In the genomic region with DNA sequence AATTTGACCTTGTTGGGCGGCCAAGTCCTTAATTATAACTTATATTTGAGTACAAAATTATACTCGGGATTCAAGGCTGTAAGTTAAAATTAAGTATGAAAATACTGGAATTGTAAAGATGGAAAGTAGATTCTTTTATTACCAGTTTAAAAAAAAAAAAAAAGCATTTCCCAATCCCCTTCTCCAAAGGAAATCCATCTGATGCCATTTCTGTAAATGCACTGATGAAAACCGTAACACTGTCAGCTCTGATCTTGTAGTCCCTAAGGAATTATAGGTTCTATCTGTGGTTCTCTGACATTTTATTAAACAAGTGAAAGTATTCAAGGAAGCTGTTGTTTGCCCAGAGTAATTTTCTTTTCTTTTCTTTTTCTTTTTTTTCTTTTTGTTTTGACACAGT, we compare ENCODE assay signal across 8 cellular contexts. TPM values are rescaled to one million over a fixed set of nuclear protein-coding genes. Genes with fewer than 3 reads are reported as not detected.
DNase-seq lines count a peak whose midpoint lies in the region; ATAC-seq and TF ChIP-seq lines count a peak whose summit lies in the region.

No MANE protein-coding gene starts in this region.

- no peaks in the 10 kb centered on the region for H3K27me3 ChIP-seq in PC-9 (ENCODE audit: insufficient read depth, low read depth)

- H3K27ac ChIP-seq in PC-9 = no peak overlapping the region

- H3K9me3 Mint-ChIP-seq in progenitor cell of endocrine pancreas (ENCODE audit: low read depth) = no peaks in the 10 kb centered on the region

- DNase-seq in EH (ENCODE audit: low read depth) (peak; percentile 18), PC-9 (no peak), epithelial cell of proximal tubule (ENCODE audit: low read depth) (no peak), progenitor cell of endocrine pancreas (ENCODE audit: low spot score, unreplicated experiment) (no peak), DMS 273 treated with DMSO at 0.1 percent for 48 hours (lab: John Stamatoyannopoulos, UW) (no peak)

- no peaks in the 10 kb centered on the region for H4K20me1 ChIP-seq in PC-9 (ENCODE audit: insufficient read depth)

- H3K4me2 ChIP-seq in PC-9 = peak overlapping the region; percentile 66; the same call in 1 of the 2 replicates

- no peaks in the 10 kb centered on the region for H3K9me2 ChIP-seq in PC-9 (ENCODE audit: insufficient read depth)

- H3K4me1 ChIP-seq in PC-9 (replicated peaks; ENCODE audit: insufficient read depth) = no peaks in the 10 kb centered on the region

- no peaks in the 10 kb centered on the region for H3K9me3 ChIP-seq in PC-9 (ENCODE audit: insufficient read depth, low read depth)

- peaks cover 6% of the 10 kb centered on the region for H3K4me1 Mint-ChIP-seq in progenitor cell of endocrine pancreas (ENCODE audit: low read depth)

- POLR2A ChIA-PET in PC-9 (lab: Charles Lee; ENCODE audit: unreplicated experiment) = no interaction called here

- H3K27me3 Mint-ChIP-seq in progenitor cell of endocrine pancreas = no peaks in the 10 kb centered on the region

- H3F3A ChIP-seq in PC-9 (ENCODE audit: insufficient read depth, low read depth) = no peaks in the 10 kb centered on the region

- no peaks in the 10 kb centered on the region for H3K36me3 ChIP-seq in PC-9 (ENCODE audit: low read depth)

- CTCF ChIA-PET in PC-9 (lab: Charles Lee) = no interaction called here

- H2AFZ ChIP-seq in PC-9 = 0 out of 2 replicates have a peak overlapping the region, but pooled peaks have one; percentile 76

- TF ChIP-seq CTCF in PC-9 (conservative IDR thresholded peaks at IDR 0.05) (no peak), epithelial cell of proximal tubule (conservative IDR thresholded peaks at IDR 0.05; ENCODE audit: low read depth, low read length) (no peak), progenitor cell of endocrine pancreas (IDR thresholded peaks at IDR 0.05; ENCODE audit: unreplicated experiment) (no peak)

- peak overlapping the region; percentile 53; the same call in 1 of the 2 replicates for H3K4me3 ChIP-seq in PC-9
- H3K4me3 ChIP-seq in epithelial cell of proximal tubule (ENCODE audit: low read depth, low read length) = peak overlapping the region; percentile 80

- no peak overlapping the region for H3K27ac Mint-ChIP-seq in progenitor cell of endocrine pancreas

- peak overlapping the region; percentile 67 for H3K4me3 Mint-ChIP-seq in progenitor cell of endocrine pancreas (ENCODE audit: low read depth)

- intact Hi-C loops in PC-9 (cut with micrococcal nuclease; ENCODE audit: unreplicated experiment) = no loop called here

- no peaks in the 10 kb centered on the region for H3K79me2 ChIP-seq in PC-9 (ENCODE audit: low read depth)

- BruUV-seq in PC-9 (replicated peaks; lab: Mats Ljungman, UMichigan) = no TSS peak

- ATAC-seq in GM19397 (IDR thresholded peaks at IDR 0.05; ENCODE audit: unreplicated experiment) (no peak), esophagus mucosa (no peak), HG02588 (IDR thresholded peaks at IDR 0.05; ENCODE audit: unreplicated experiment) (no peak)

- H3K36me3 Mint-ChIP-seq in progenitor cell of endocrine pancreas (ENCODE audit: insufficient read depth) = no peaks in the 10 kb centered on the region

RNA-seq across cellular contexts. Expression of a gene that starts 41.6 kb away (rescaled TPM):
- total RNA-seq in PC-9 (2021) (6.3 and 7.9 TPM in 2 replicates), epithelial cell of proximal tubule (6.1 and 7.5 TPM in 2 replicates), progenitor cell of endocrine pancreas (10.7 and 12.0 TPM in 2 replicates), esophagus mucosa (3.7 TPM)

RNA-seq across cellular contexts. Expression of a gene that starts 52.0 kb away (rescaled TPM):
- total RNA-seq in PC-9 (2021) (48.8 and 57.2 TPM in 2 replicates), epithelial cell of proximal tubule (53.0 and 61.4 TPM in 2 replicates), progenitor cell of endocrine pancreas (67.8 and 68.0 TPM in 2 replicates), esophagus mucosa (33.0 TPM)
